ENCODE assay signal across 13 cellular contexts in genomic region chr1:16349847-16350406, GRCh38. TPM values are rescaled to one million over a fixed set of nuclear protein-coding genes. Genes with fewer than 3 reads are reported as not detected.
DNase-seq lines count a peak whose midpoint lies in the region; ATAC-seq, FAIRE-seq and TF ChIP-seq lines count a peak whose summit lies in the region.
"Had no signal": no experiment of that assay in that cellular context is flagged by ENCODE, and none has a peak within 500 bp of the region (broad histone marks: within the 10 kb centered on the region; RNA-seq: fewer than 3 reads in every experiment).

No MANE protein-coding gene starts in this region.

- POLR2A ChIA-PET in MCF 10A (lab: Yijun Ruan, JAX), result interaction anchor here (0.6 to 4.2 kb wide), 13 partner anchors 14 to 555 kb away, joined by 3 to 51 read pairs (median 3); partner anchors contain the start of genes RNU1-1 and SZRD1

- peak overlapping the region; percentile 87 for H3K4me3 Mint-ChIP-seq in MCF 10A (ENCODE audit: unreplicated experiment)
- peak overlapping the region; percentile 94 for H3K4me3 Mint-ChIP-seq in activated T-helper 17 cell treated with anti-CD3 and anti-CD28 coated beads, Interleukin-2, amount 50 U/mL, for 72 hours

- no peak for TF ChIP-seq CTCF in MCF 10A (IDR thresholded peaks at IDR 0.05; ENCODE audit: unreplicated experiment)
- no peak for TF ChIP-seq CTCF in breast epithelium (IDR thresholded peaks at IDR 0.05)
- TF ChIP-seq CTCF in keratinocyte (optimal IDR thresholded peaks at IDR 0.05 in 1 of 3, IDR thresholded peaks at IDR 0.05 in 1 of 3, conservative IDR thresholded peaks at IDR 0.05 in 1 of 3; ENCODE audit: extremely low read depth in 1 of 3, insufficient read depth in 2 of 3, low read length in 3 of 3), result no peak
- TF ChIP-seq CTCF in uterus (IDR thresholded peaks at IDR 0.05), result no peak

- intact Hi-C loops in MCF 10A (cut with micrococcal nuclease) (loop anchor here (5.0 kb wide), 1 partner anchor 58 kb away; no protein-coding TSS in a partner anchor), breast epithelium (cut with DNase I; ENCODE audit: low total_unique reads) (no loop called here), uterus (cut with DNase I; ENCODE audit: low total_unique reads) (loop anchor here (10.0 kb wide), 1 partner anchor 105 kb away; no protein-coding TSS in a partner anchor), left cardiac atrium (cut with DNase I) (loop anchor here in 1 of 2 donors (10.0 kb wide), 1 partner anchor 105 kb away; no protein-coding TSS in a partner anchor)

- H3K27me3 ChIP-seq in breast epithelium (no peaks in the 10 kb centered on the region), keratinocyte (ENCODE audit: control insufficient read depth, extremely low read depth, insufficient read depth, low read length) (no peaks in the 10 kb centered on the region), uterus (no peaks in the 10 kb centered on the region)
- H3K27me3 ChIP-seq: vagina had no signal

- H3K4me1 ChIP-seq in breast epithelium, result peaks cover 3 to 5% of the 10 kb centered on the region in 2 donors
- H3K4me1 ChIP-seq in keratinocyte (ENCODE audit: control insufficient read depth, extremely low read depth, insufficient read depth, low read length), result peaks cover 12% of the 10 kb centered on the region
- H3K4me1 ChIP-seq in uterus, result peaks cover 0 to 7% of the 10 kb centered on the region in 2 donors

- peaks cover 68% of the 10 kb centered on the region for H3K79me2 ChIP-seq in keratinocyte (ENCODE audit: control insufficient read depth, insufficient read depth, low read length)

- peaks cover 21% of the 10 kb centered on the region for H3K4me1 Mint-ChIP-seq in MCF 10A (ENCODE audit: insufficient read depth, unreplicated experiment)
- H3K4me1 Mint-ChIP-seq in activated T-helper 17 cell treated with anti-CD3 and anti-CD28 coated beads, Interleukin-2, amount 50 U/mL, for 72 hours, result peaks cover 11% of the 10 kb centered on the region

- dilution Hi-C loops in keratinocyte (cut with MboI; ENCODE audit: extremely low pct_ligation_motif_present, low sequenced_read_pairs), result no loop called here

- no peak overlapping the region for H3K27ac ChIP-seq in breast epithelium
- peak overlapping the region; percentile 56 for H3K27ac ChIP-seq in keratinocyte (ENCODE audit: control insufficient read depth, insufficient read depth, low read length)
- peak overlapping the region; percentile 36 to 93 for H3K27ac ChIP-seq in uterus
- H3K27ac ChIP-seq: vagina had no signal

- H3K4me3 ChIP-seq in breast epithelium (no peak overlapping the region), keratinocyte (ENCODE audit: control insufficient read depth in 2 of 3, extremely low read depth in 1 of 3, insufficient read depth in 2 of 3, low read depth in 1 of 3, low read length in 3 of 3) (no peak overlapping the region), uterus (no peak overlapping the region)

- H3K36me3 Mint-ChIP-seq in MCF 10A (ENCODE audit: insufficient read depth, unreplicated experiment), result no peaks in the 10 kb centered on the region
- peaks cover 12% of the 10 kb centered on the region for H3K36me3 Mint-ChIP-seq in activated T-helper 17 cell treated with anti-CD3 and anti-CD28 coated beads, Interleukin-2, amount 50 U/mL, for 72 hours (ENCODE audit: low read depth)

- H3K9me1 ChIP-seq in keratinocyte (ENCODE audit: control insufficient read depth, extremely low read depth, insufficient read depth, low read length), result peaks cover 6% of the 10 kb centered on the region

- H3K9me3 ChIP-seq in breast epithelium (no peaks in the 10 kb centered on the region), keratinocyte (ENCODE audit: control insufficient read depth, low read depth, low read length) (no peaks in the 10 kb centered on the region), uterus (no peaks in the 10 kb centered on the region)
- H3K9me3 ChIP-seq: vagina had no signal

- no peak for ATAC-seq in activated T-helper 17 cell treated with anti-CD3 and anti-CD28 coated beads, Interleukin-2, amount 50 U/mL, for 72 hours (replicated peaks)
- no peak for ATAC-seq in HG03175 (IDR thresholded peaks at IDR 0.05; ENCODE audit: unreplicated experiment)
- no peak for ATAC-seq in left cardiac atrium

- TF ChIP-seq POLR2A in breast epithelium (IDR thresholded peaks at IDR 0.05) (no peak), uterus (IDR thresholded peaks at IDR 0.05) (no peak)

- CTCF ChIA-PET in MCF 10A (lab: Yijun Ruan, JAX), result interaction anchor here (1.0 kb wide), 1 partner anchor 56 kb away, joined by 3 read pairs; no protein-coding TSS in a partner anchor

- no TSS peak for BruUV-seq in MCF 10A (replicated peaks; lab: Mats Ljungman, UMichigan)

- no peak overlapping the region for H3K27ac Mint-ChIP-seq in MCF 10A (ENCODE audit: low read depth, unreplicated experiment)
- H3K27ac Mint-ChIP-seq in activated T-helper 17 cell treated with anti-CD3 and anti-CD28 coated beads, Interleukin-2, amount 50 U/mL, for 72 hours, result no peak overlapping the region

- H3K4me2 ChIP-seq in keratinocyte (ENCODE audit: control insufficient read depth, extremely low read depth, insufficient read depth, low read depth, low read length), result peak overlapping the region; percentile 12

- H3K9me3 Mint-ChIP-seq in MCF 10A (ENCODE audit: unreplicated experiment), result no peaks in the 10 kb centered on the region
- H3K9me3 Mint-ChIP-seq in activated T-helper 17 cell treated with anti-CD3 and anti-CD28 coated beads, Interleukin-2, amount 50 U/mL, for 72 hours, result no peaks in the 10 kb centered on the region
- H3K9me3 Mint-ChIP-seq: activated CD4-positive, alpha-beta memory T cell treated with anti-CD3 and anti-CD28 coated beads, Interleukin-2, amount 10 ng/mL, durations not matched to agents 7 days and 5 days had no signal

- no peaks in the 10 kb centered on the region for H4K20me1 ChIP-seq in keratinocyte (ENCODE audit: control insufficient read depth, extremely low read depth, insufficient read depth, low read length)

- H3K36me3 ChIP-seq in breast epithelium, result no peaks in the 10 kb centered on the region
- H3K36me3 ChIP-seq in keratinocyte (ENCODE audit: control insufficient read depth in 2 of 2, extremely low read depth in 1 of 2, insufficient read depth in 2 of 2, low read length in 2 of 2), result no peaks in the 10 kb centered on the region
- H3K36me3 ChIP-seq in uterus, result no peaks in the 10 kb centered on the region
- H3K36me3 ChIP-seq: vagina had no signal

- H3K9ac ChIP-seq in keratinocyte (ENCODE audit: control insufficient read depth, extremely low read depth, insufficient read depth, low read length), result no peak overlapping the region

- no peak overlapping the region for H2AFZ ChIP-seq in keratinocyte (ENCODE audit: control insufficient read depth, low read length)

- FAIRE-seq in keratinocyte (lab: Jason Lieb, UNC), result no peak

- DNase-seq in MCF 10A (ENCODE audit: unreplicated experiment), result no peak
- no peak for DNase-seq in breast epithelium (ENCODE audit: low spot score in 2 of 2)
- DNase-seq in keratinocyte (ENCODE audit: low read depth, low spot score), result no peak
- no peak for DNase-seq in uterus
- no peak for DNase-seq in stimulated activated CD4-positive, alpha-beta T cell treated with anti-CD3 and anti-CD28 coated beads, Interleukin-15, amount 100 ng/mL, for 24 hours
- DNase-seq in left cardiac atrium, result no peak
- DNase-seq: activated CD4-positive, alpha-beta memory T cell treated with anti-CD3 and anti-CD28 coated beads, Interleukin-2, amount 10 ng/mL, durations not matched to agents 7 days and 5 days; anterior cingulate cortex; kidney glomerular epithelial cell; NCI-H510A had no signal

- no peaks in the 10 kb centered on the region for H3K27me3 Mint-ChIP-seq in MCF 10A (ENCODE audit: insufficient read depth, unreplicated experiment)
- H3K27me3 Mint-ChIP-seq in activated T-helper 17 cell treated with anti-CD3 and anti-CD28 coated beads, Interleukin-2, amount 50 U/mL, for 72 hours, result no peaks in the 10 kb centered on the region
- H3K27me3 Mint-ChIP-seq: activated CD4-positive, alpha-beta memory T cell treated with anti-CD3 and anti-CD28 coated beads, Interleukin-2, amount 10 ng/mL, durations not matched to agents 7 days and 5 days had no signal

RNA-seq across cellular contexts. Expression of gene FBXO42, which starts 2.4 kb away (rescaled TPM):
- 21.9 and 24.9 TPM in 2 replicates for total RNA-seq in MCF 10A (2022)
- total RNA-seq in breast epithelium, result 10 to 100 TPM; 20.3 to 28.5 (median 26.7) TPM
- 10 to 100 TPM; 19.7 to 27.3 TPM for total RNA-seq in activated T-helper 17 cell treated with anti-CD3 and anti-CD28 coated beads, Interleukin-2, amount 50 U/mL, for 72 hours
- polyA plus RNA-seq in keratinocyte, result 14.1 to 18.0 TPM (median 15.8 TPM) in 3 replicates
- 5.3 TPM for polyA plus RNA-seq in keratinocyte (2011; ENCODE audit: low read depth)
- 12.1 and 14.3 TPM in 2 replicates for polyA plus RNA-seq in keratinocyte (2011; cell fraction: cytosol; rRNA removed)
- 30.5 and 34.1 TPM in 2 replicates for polyA plus RNA-seq in keratinocyte (2011; cell fraction: nucleus; rRNA removed)
- polyA plus RNA-seq in keratinocyte (2012; ENCODE audit: low replicate concordance), result 9.9 and 17.7 TPM in 2 replicates
- polyA minus RNA-seq in keratinocyte, result 21.3 to 24.7 TPM (median 23.3 TPM) in 3 replicates
- 12.1 TPM for polyA minus RNA-seq in keratinocyte (2011; cell fraction: cytosol; rRNA and poly(A)+ RNA removed)
- 18.6 and 33.8 TPM in 2 replicates for polyA minus RNA-seq in keratinocyte (2011; cell fraction: nucleus; rRNA and poly(A)+ RNA removed)
- 10 to 100 TPM; 21.0 to 30.3 (median 23.0) TPM for total RNA-seq in uterus
- total RNA-seq in left cardiac atrium, result 10 to 100 TPM; 14.1 to 15.1 TPM

RNA-seq across cellular contexts. Expression of gene SZRD1, which starts 17.1 kb away (rescaled TPM):
- total RNA-seq in MCF 10A (2022) (108 and 114 TPM in 2 replicates), breast epithelium (10 to 100 TPM; 59.0 to 77.4 (median 61.3) TPM), uterus (100 to 1,000 TPM in 1 of 4 donors, 10 to 100 TPM in 3; 24.4 to 126 (median 47.2) TPM), left cardiac atrium (100 to 1,000 TPM in 1 of 2 donors, 10 to 100 TPM in 1; 98.0 to 112 TPM)
- total RNA-seq in activated T-helper 17 cell treated with anti-CD3 and anti-CD28 coated beads, Interleukin-2, amount 50 U/mL, for 72 hours, result 100 to 1,000 TPM; 172 to 204 TPM
- polyA plus RNA-seq in keratinocyte, result 68.7 to 106 TPM (median 74.1 TPM) in 3 replicates
- 15.9 TPM for polyA plus RNA-seq in keratinocyte (2011; ENCODE audit: low read depth)
- 97.4 and 123 TPM in 2 replicates for polyA plus RNA-seq in keratinocyte (2011; cell fraction: cytosol; rRNA removed)
- 51.5 and 63.8 TPM in 2 replicates for polyA plus RNA-seq in keratinocyte (2011; cell fraction: nucleus; rRNA removed)
- polyA plus RNA-seq in keratinocyte (2012; ENCODE audit: low replicate concordance), result 46.3 and 98.1 TPM in 2 replicates
- 61.1 to 116 TPM (median 67.7 TPM) in 3 replicates for polyA minus RNA-seq in keratinocyte
- 87.9 TPM for polyA minus RNA-seq in keratinocyte (2011; cell fraction: cytosol; rRNA and poly(A)+ RNA removed)
- 23.2 and 34.7 TPM in 2 replicates for polyA minus RNA-seq in keratinocyte (2011; cell fraction: nucleus; rRNA and poly(A)+ RNA removed)

Comparison
In these comparisons a context has a peak if more than half of its experiments do, and no peak if none do; other contexts are left out.
1. H3K27ac ChIP-seq: peak in keratinocyte (single experiment) and uterus (2 of 2); none in breast epithelium (0 of 2).